Comparison of ENCODE assay signal across 13 cellular contexts in genomic region chr18:57789105-57789504, GRCh38. TPM values are rescaled to one million over a fixed set of nuclear protein-coding genes. Genes with fewer than 3 reads are reported as not detected.
A peak's percentile ranks its signal among the peaks of the same experiment; 100 is the strongest.
DNase-seq lines count a peak whose midpoint lies in the region; ATAC-seq and TF ChIP-seq lines count a peak whose summit lies in the region.
"Had no signal": no experiment of that assay in that cellular context is flagged by ENCODE, and none has a peak within 500 bp of the region (broad histone marks: within the 10 kb centered on the region; RNA-seq: fewer than 3 reads in every experiment).

No MANE protein-coding gene starts in this region.

- no peak overlapping the region for H2BK120ac ChIP-seq in mesenchymal stem cell (ENCODE audit: low read depth, low read length)

- H3K4ac ChIP-seq in mesenchymal stem cell (ENCODE audit: low read depth in 1 of 2, low read length in 2 of 2) = no peak overlapping the region

- H3K23ac ChIP-seq in mesenchymal stem cell (ENCODE audit: low read length in 2 of 2) = no peak overlapping the region

- H3K9me3 ChIP-seq in mesenchymal stem cell (ENCODE audit: control insufficient read depth, low read length) (no peaks in the 10 kb centered on the region), transverse colon (no peaks in the 10 kb centered on the region)

- in situ Hi-C loops in transverse colon (cut with MboI; ENCODE audit: low pct_ligation_motif_present in 1 of 4, low pct_unique_long_range_greater_than_20kb in 1 of 4, low sequenced_read_pairs in 3 of 4) = no loop called here

- no peak overlapping the region for H4K8ac ChIP-seq in mesenchymal stem cell (ENCODE audit: low read length)

- peak overlapping the region; percentile 92 for H3K9ac ChIP-seq in mesenchymal stem cell (ENCODE audit: low read length)

- peak overlapping the region in 1 of 2 experiments; percentile 77 for H3K18ac ChIP-seq in mesenchymal stem cell (ENCODE audit: low read depth in 1 of 2, low read length in 2 of 2)

- H2AFZ ChIP-seq in mesenchymal stem cell (ENCODE audit: low read depth, low read length) = no peak overlapping the region

- WGBS in mesenchymal stem cell = 24% methylated on average over 6 of the region's 6 CpGs
- WGBS in transverse colon (ENCODE audit: low coverage in 1 of 2), 2 donors = 19 to 32% methylated on average over 6 of the region's 6 CpGs

- no peaks in the 10 kb centered on the region for H3K27me3 ChIP-seq in mesenchymal stem cell (ENCODE audit: control insufficient read depth in 1 of 2, insufficient read depth in 1 of 2, low read length in 2 of 2)
- H3K27me3 ChIP-seq in transverse colon = no peaks in the 10 kb centered on the region
- H3K27me3 ChIP-seq in dorsolateral prefrontal cortex = no peaks in the 10 kb centered on the region

- H3K4me1 ChIP-seq in mesenchymal stem cell (ENCODE audit: control insufficient read depth, insufficient read depth, low read depth, low read length) (peaks cover 20% of the 10 kb centered on the region), transverse colon (peaks cover 16 to 91% (median 73%) of the 10 kb centered on the region in 4 donors)

- H3K4me3 ChIP-seq in coronary artery (peak overlapping the region; percentile 35), mesenchymal stem cell (ENCODE audit: insufficient read depth in 1 of 2, low read depth in 1 of 2, low read length in 2 of 2) (peak overlapping the region in 1 of 2 experiments; percentile 65), transverse colon (no peak overlapping the region), dorsolateral prefrontal cortex (no peak overlapping the region)
- H3K4me3 ChIP-seq: lung had no signal

- H3K14ac ChIP-seq in mesenchymal stem cell (ENCODE audit: low read length in 2 of 2) = no peak overlapping the region

- no peak for TF ChIP-seq POLR2A in transverse colon (IDR thresholded peaks at IDR 0.05)

- H2BK15ac ChIP-seq in mesenchymal stem cell (ENCODE audit: low read depth, poor library complexity, severe bottlenecking) = no peak overlapping the region

- TF ChIP-seq CTCF in coronary artery (IDR thresholded peaks at IDR 0.05) = no peak
- TF ChIP-seq CTCF in transverse colon (IDR thresholded peaks at IDR 0.05) = no peak
- TF ChIP-seq CTCF in dorsolateral prefrontal cortex (IDR thresholded peaks at IDR 0.05 in 54 of 56, conservative IDR thresholded peaks at IDR 0.05 in 2 of 56; ENCODE audit: low read depth in 1 of 56, partially characterized antibody in 56 of 56) = no peak

- H3K4me2 ChIP-seq in mesenchymal stem cell (ENCODE audit: low read length, poor library complexity, severe bottlenecking) = no peak overlapping the region

- intact Hi-C loops in transverse colon (cut with DNase I; ENCODE audit: low total_unique reads) (no loop called here), dorsolateral prefrontal cortex (cut with DNase I) (no loop called here)

- H2BK12ac ChIP-seq in mesenchymal stem cell (ENCODE audit: low read length in 2 of 2) = peak overlapping the region in 1 of 2 experiments; percentile 80

- H3K27ac ChIP-seq in coronary artery = peak overlapping the region; percentile 85 to 91
- peak overlapping the region; percentile 56 for H3K27ac ChIP-seq in mesenchymal stem cell (ENCODE audit: low read length, poor library complexity, severe bottlenecking)
- H3K27ac ChIP-seq in transverse colon = peak overlapping the region; percentile 78 to 84 (median 84)
- H3K27ac ChIP-seq in dorsolateral prefrontal cortex = peak overlapping the region in 18 of 59 donors; percentile 1 to 69 (median 22)

- H2BK5ac ChIP-seq in mesenchymal stem cell (ENCODE audit: low read depth, low read length, poor library complexity, severe bottlenecking) = no peak overlapping the region

- DNase-seq in M059J (ENCODE audit: low read depth) (peak; percentile 80), coronary artery (ENCODE audit: low spot score) (no peak), mesenchymal stem cell (peak; percentile 62), transverse colon (no peak), hepatic stellate cell (ENCODE audit: low spot score) (no peak), dorsolateral prefrontal cortex (no peak), midbrain (lab: John Stamatoyannopoulos, UW) (no peak)
- DNase-seq: activated CD8-positive, alpha-beta memory T cell treated with anti-CD3 and anti-CD28 coated beads, Interleukin-2, amount 50 U/mL, for 4 hours; effector CD8-positive, alpha-beta T cell; NCI-H2171 treated with DMSO at 0.1 percent for 48 hours; stimulated activated CD4-positive, alpha-beta T cell treated with anti-CD3 and anti-CD28 coated beads, Interleukin-4, amount 100 ng/mL, for 24 hours had no signal

- peaks cover 16% of the 10 kb centered on the region for H3K79me1 ChIP-seq in mesenchymal stem cell (replicated peaks; ENCODE audit: low read length, poor library complexity, severe bottlenecking)

- ATAC-seq in HG03280 (IDR thresholded peaks at IDR 0.05; ENCODE audit: unreplicated experiment) = no peak

- H3K36me3 ChIP-seq in mesenchymal stem cell (ENCODE audit: control insufficient read depth in 1 of 2, insufficient read depth in 2 of 2, low read depth in 1 of 2, low read length in 2 of 2) = peaks cover 0 to 6% of the 10 kb centered on the region in 2 experiments
- H3K36me3 ChIP-seq in transverse colon = no peaks in the 10 kb centered on the region

- no peak overlapping the region for H4K91ac ChIP-seq in mesenchymal stem cell (ENCODE audit: low read length)

- H2AK5ac ChIP-seq in mesenchymal stem cell (ENCODE audit: low read length, severe bottlenecking) = no peak overlapping the region

- TF ChIP-seq EP300 in transverse colon (IDR thresholded peaks at IDR 0.05; ENCODE audit: low read depth) = no peak

RNA-seq across cellular contexts. Expression of gene ATP8B1, which starts 14.0 kb away (rescaled TPM):
- total RNA-seq in M059J (2014; rRNA removed; shearing (Covaris generic)) = 39.5 and 68.5 TPM in 2 replicates
- polyA plus RNA-seq in mesenchymal stem cell (2013, experiment 1 of 2) = 4.3 TPM
- 4.2 TPM for polyA plus RNA-seq in mesenchymal stem cell (2013, experiment 2 of 2)
- 100 to 1,000 TPM; 120 to 321 (median 252) TPM for total RNA-seq in transverse colon
- total RNA-seq in dorsolateral prefrontal cortex = 10 to 100 TPM in 48 of 120 experiments, 1 to 10 TPM in 72; 4.6 to 17.5 (median 9.2) TPM

Comparison
In these comparisons a context has a peak if more than half of its experiments do, and no peak if none do; other contexts are left out.
1. DNase-seq: peak in M059J (single experiment) and mesenchymal stem cell (single experiment); none in coronary artery (single experiment), transverse colon (single experiment), hepatic stellate cell (single experiment), dorsolateral prefrontal cortex (0 of 10) and midbrain (single experiment).